ENCODE assay signal across 8 cellular contexts in genomic region chr17:7845359-7846062, GRCh38. TPM values are rescaled to one million over a fixed set of nuclear protein-coding genes. Genes with fewer than 3 reads are reported as not detected.
DNase-seq lines count a peak whose midpoint lies in the region; TF ChIP-seq lines count a peak whose summit lies in the region.

No MANE protein-coding gene starts in this region.

- H3K36me3 ChIP-seq in HAP-1 (replicated peaks), result peaks cover 20% of the 10 kb centered on the region

- CTCF ChIA-PET in activated CD4-positive, alpha-beta memory T cell treated with anti-CD3 and anti-CD28 coated beads, Interleukin-2, amount 10 ng/mL, durations not matched to agents 7 days and 5 days (lab: Charles Lee), result interaction anchor here (0.6 to 1.7 kb wide), 9 partner anchors 10 to 216 kb away, joined by 3 to 19 read pairs (median 4); partner anchors contain the start of gene NAA38

- no peaks in the 10 kb centered on the region for H3K27me3 Mint-ChIP-seq in activated CD4-positive, alpha-beta memory T cell treated with anti-CD3 and anti-CD28 coated beads, Interleukin-2, amount 10 ng/mL, durations not matched to agents 7 days and 5 days
- H3K27me3 Mint-ChIP-seq in glutamatergic neuron (ENCODE audit: unreplicated experiment), result peaks cover 32% of the 10 kb centered on the region

- peaks cover 33% of the 10 kb centered on the region for H3K4me1 Mint-ChIP-seq in activated CD4-positive, alpha-beta memory T cell treated with anti-CD3 and anti-CD28 coated beads, Interleukin-2, amount 10 ng/mL, durations not matched to agents 7 days and 5 days
- peaks cover 14% of the 10 kb centered on the region for H3K4me1 Mint-ChIP-seq in glutamatergic neuron (ENCODE audit: low read depth, unreplicated experiment)

- H3K4me3 ChIP-seq in HAP-1 (peak overlapping the region; percentile 76), skin epidermis (peak overlapping the region; percentile 54 to 79 (median 71))

- H3K4me1 ChIP-seq in HAP-1, result peaks cover 9% of the 10 kb centered on the region

- POLR2A ChIA-PET in activated CD4-positive, alpha-beta memory T cell treated with anti-CD3 and anti-CD28 coated beads, Interleukin-2, amount 10 ng/mL, durations not matched to agents 7 days and 5 days (lab: Charles Lee), result interaction anchor here (1.0 to 5.2 kb wide), 8 partner anchors 10 to 218 kb away, joined by 3 to 38 read pairs (median 8); partner anchors contain the start of genes CYB5D1, NAA38, RNF227 and SAT2

- DNase-seq in HAP-1 (ENCODE audit: low spot score in 2 of 2) (no peak), glutamatergic neuron (no peak), dedifferentiated amniotic fluid mesenchymal stem cell (ENCODE audit: extremely low spot score) (no peak), NOMO-1 treated with dmso at 0.1 percent for 144 hours (lab: John Stamatoyannopoulos, UW; ENCODE audit: unreplicated experiment) (no peak), HPDE6-E6E7 (ENCODE audit: extremely low spot score) (no peak)
- DNase-seq in activated CD4-positive, alpha-beta memory T cell treated with anti-CD3 and anti-CD28 coated beads, Interleukin-2, amount 10 ng/mL, durations not matched to agents 7 days and 5 days, result no peak
- no peak for DNase-seq in stimulated activated CD4-positive, alpha-beta T cell treated with anti-CD3 and anti-CD28 coated beads, Interleukin-1b, Interleukin-23, amount 100 ng/mL, for 48 hours

- peak overlapping the region; percentile 97 for H3K27ac Mint-ChIP-seq in activated CD4-positive, alpha-beta memory T cell treated with anti-CD3 and anti-CD28 coated beads, Interleukin-2, amount 10 ng/mL, durations not matched to agents 7 days and 5 days
- no peak overlapping the region for H3K27ac Mint-ChIP-seq in glutamatergic neuron (ENCODE audit: unreplicated experiment)

- H3K4me3 Mint-ChIP-seq in activated CD4-positive, alpha-beta memory T cell treated with anti-CD3 and anti-CD28 coated beads, Interleukin-2, amount 10 ng/mL, durations not matched to agents 7 days and 5 days, result peak overlapping the region; percentile 97
- H3K4me3 Mint-ChIP-seq in glutamatergic neuron (ENCODE audit: unreplicated experiment), result peak overlapping the region; percentile 99

- in situ Hi-C loops in HAP-1 (cut with MboI; ENCODE audit: low sequenced_read_pairs), result no loop called here

- H3K27ac ChIP-seq in skin epidermis, result peak overlapping the region in 17 of 21 experiments; percentile 32 to 100 (median 98)

- no peak for TF ChIP-seq CTCF in glutamatergic neuron (IDR thresholded peaks at IDR 0.05; ENCODE audit: partially characterized antibody, unreplicated experiment)

- no peaks in the 10 kb centered on the region for H3K27me3 ChIP-seq in HAP-1 (ENCODE audit: low read depth)

- H3K36me3 Mint-ChIP-seq in activated CD4-positive, alpha-beta memory T cell treated with anti-CD3 and anti-CD28 coated beads, Interleukin-2, amount 10 ng/mL, durations not matched to agents 7 days and 5 days (ENCODE audit: low read depth), result peaks cover 13% of the 10 kb centered on the region
- peaks cover 4% of the 10 kb centered on the region for H3K36me3 Mint-ChIP-seq in glutamatergic neuron (ENCODE audit: unreplicated experiment)

- no peaks in the 10 kb centered on the region for H3K9me3 ChIP-seq in HAP-1

- H3K9me3 Mint-ChIP-seq in activated CD4-positive, alpha-beta memory T cell treated with anti-CD3 and anti-CD28 coated beads, Interleukin-2, amount 10 ng/mL, durations not matched to agents 7 days and 5 days, result no peaks in the 10 kb centered on the region
- peaks cover 25% of the 10 kb centered on the region for H3K9me3 Mint-ChIP-seq in glutamatergic neuron (ENCODE audit: unreplicated experiment)

RNA-seq across cellular contexts. Expression of gene TMEM88, which starts 9.4 kb away (rescaled TPM):
- 1 to 10 TPM in 1 of 2 experiments, under 1 TPM in 1; 0.78 to 1.5 TPM for total RNA-seq in activated CD4-positive, alpha-beta memory T cell treated with anti-CD3 and anti-CD28 coated beads, Interleukin-2, amount 10 ng/mL, durations not matched to agents 7 days and 5 days
- 23.7 TPM for total RNA-seq in glutamatergic neuron (ENCODE audit: unreplicated experiment)

RNA-seq across cellular contexts. Expression of gene KDM6B, which starts 11.5 kb away (rescaled TPM):
- total RNA-seq in activated CD4-positive, alpha-beta memory T cell treated with anti-CD3 and anti-CD28 coated beads, Interleukin-2, amount 10 ng/mL, durations not matched to agents 7 days and 5 days, result 10 to 100 TPM; 20.9 to 23.7 TPM
- 191 TPM for total RNA-seq in glutamatergic neuron (ENCODE audit: unreplicated experiment)

RNA-seq across cellular contexts. Expression of gene NAA38, which starts 11.8 kb away (rescaled TPM):
- 10 to 100 TPM; 69.8 to 76.9 TPM for total RNA-seq in activated CD4-positive, alpha-beta memory T cell treated with anti-CD3 and anti-CD28 coated beads, Interleukin-2, amount 10 ng/mL, durations not matched to agents 7 days and 5 days
- total RNA-seq in glutamatergic neuron (ENCODE audit: unreplicated experiment), result 49.7 TPM

RNA-seq across cellular contexts. Expression of gene CYB5D1, which starts 12.3 kb away (rescaled TPM):
- 1 to 10 TPM; 5.3 to 7.5 TPM for total RNA-seq in activated CD4-positive, alpha-beta memory T cell treated with anti-CD3 and anti-CD28 coated beads, Interleukin-2, amount 10 ng/mL, durations not matched to agents 7 days and 5 days
- total RNA-seq in glutamatergic neuron (ENCODE audit: unreplicated experiment), result 9.2 TPM

RNA-seq across cellular contexts. Expression of gene CHD3, which starts 43.1 kb away (rescaled TPM):
- 100 to 1,000 TPM; 127 to 131 TPM for total RNA-seq in activated CD4-positive, alpha-beta memory T cell treated with anti-CD3 and anti-CD28 coated beads, Interleukin-2, amount 10 ng/mL, durations not matched to agents 7 days and 5 days
- 129 TPM for total RNA-seq in glutamatergic neuron (ENCODE audit: unreplicated experiment)
